Comparison of ENCODE assay signal across 1 cellular context in genomic region chr3:123080864-123081562, GRCh38.
TF ChIP-seq lines count a peak whose summit lies in the region.

No MANE protein-coding gene starts in this region.

TF ChIP-seq in K562, 482 proteins besides CTCF, POLR2A, EP300 and RAD21 (continued from another document):
- TF ChIP-seq RERE (CRISPR knock-in tag; IDR thresholded peaks at IDR 0.05; ENCODE audit: borderline replicate concordance): no peak
- TF ChIP-seq PRPF4 (IDR thresholded peaks at IDR 0.05; ENCODE audit: insufficient read depth, low read depth, low read length, poor library complexity, severe bottlenecking): no peak
- TF ChIP-seq ASH1L (IDR thresholded peaks at IDR 0.05; ENCODE audit: borderline replicate concordance, low read depth, partially characterized antibody): no peak
- no peak for TF ChIP-seq ZNF253 (CRISPR knock-in tag; conservative IDR thresholded peaks at IDR 0.05)
- TF ChIP-seq GTF2F1 (IDR thresholded peaks at IDR 0.05; ENCODE audit: low read depth, low read length): no peak
- no peak for TF ChIP-seq NFE2L1 (tag; IDR thresholded peaks at IDR 0.05; ENCODE audit: borderline replicate concordance, low read depth)
- TF ChIP-seq HNRNPL (IDR thresholded peaks at IDR 0.05; ENCODE audit: low read depth, low read length): no peak
- no peak for TF ChIP-seq CAMTA2 (CRISPR knock-in tag; conservative IDR thresholded peaks at IDR 0.05)
